Comparison of ENCODE assay signal across 8 cellular contexts in the genomic region with DNA sequence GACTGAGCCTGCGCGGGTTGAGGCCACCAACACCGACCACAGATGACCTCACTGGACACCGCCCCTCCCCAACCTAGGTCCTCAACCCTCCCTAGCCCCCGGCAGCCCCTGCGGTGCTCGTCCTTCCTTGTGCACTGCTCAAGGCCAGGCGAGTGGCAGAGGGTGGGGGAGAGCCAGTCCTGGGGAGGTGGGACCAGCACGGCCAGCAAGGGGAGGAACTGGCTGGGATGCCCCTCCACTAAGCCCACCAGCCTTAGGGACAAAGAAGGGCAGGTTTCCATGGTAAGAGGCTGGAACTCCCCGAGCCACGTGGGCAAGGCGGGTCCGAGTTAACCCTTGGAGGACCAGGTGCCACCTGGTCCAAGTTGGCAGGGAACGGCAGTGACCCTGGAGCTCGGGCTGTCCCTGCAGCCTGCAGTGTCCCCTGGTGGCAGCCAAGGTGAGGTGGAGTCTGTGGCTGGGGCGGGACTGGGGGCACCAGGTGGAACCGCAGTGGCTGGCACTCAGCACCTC. TPM values are rescaled to one million over a fixed set of nuclear protein-coding genes. Genes with fewer than 3 reads are reported as not detected.
DNase-seq lines count a peak whose midpoint lies in the region; ATAC-seq lines count a peak whose summit lies in the region.

No MANE protein-coding gene starts in this region.

- peaks cover 16% of the 10 kb centered on the region for H3K27me3 Mint-ChIP-seq in activated T-cell treated with anti-CD3 and anti-CD28 coated beads, Interleukin-2, amount 50 U/mL, for 72 hours (ENCODE audit: low read depth)
- peaks cover 4 to 9% (median 8%) of the 10 kb centered on the region in 3 donors for H3K27me3 Mint-ChIP-seq in immature natural killer cell (ENCODE audit: low read depth in 3 of 3)

- DNase-seq in NCI-H1436 (lab: John Stamatoyannopoulos, UW) (peak; percentile 44), NCI-H1436 treated with DMSO at 0.1 percent for 48 hours (lab: John Stamatoyannopoulos, UW) (no peak), NCI-H1092 (lab: John Stamatoyannopoulos, UW) (peak; percentile 70), left cardiac atrium (no peak), immature natural killer cell (no peak)
- peak; percentile 34 to 39 for DNase-seq in activated T-cell treated with anti-CD3 and anti-CD28 coated beads, Interleukin-2, amount 50 U/mL, for 72 hours
- peak; percentile 55 for DNase-seq in stimulated activated naive CD8-positive, alpha-beta T cell treated with anti-CD3 and anti-CD28 coated beads, Interleukin-15, Interleukin-2, amounts not matched to agents 100 U/mL and 50 U/mL, for 24 hours

- intact Hi-C loops in left cardiac atrium (cut with DNase I): loop anchor here in 1 of 2 donors (1.0 kb wide), 1 partner anchor 284 kb away; no protein-coding TSS in a partner anchor

- ATAC-seq in activated T-cell treated with anti-CD3 and anti-CD28 coated beads, Interleukin-2, amount 50 U/mL, for 72 hours (replicated peaks in 1 of 2): peak; percentile 49 to 62
- ATAC-seq in left cardiac atrium: peak; percentile 34 to 53
- ATAC-seq in stimulated activated naive CD8-positive, alpha-beta T cell treated with anti-CD3 and anti-CD28 coated beads, Interleukin-15, Interleukin-2, amounts not matched to agents 100 U/mL and 50 U/mL, for 24 hours: peak; percentile 40
- no peak for ATAC-seq in GM19351 (IDR thresholded peaks at IDR 0.05; ENCODE audit: unreplicated experiment)

- no peaks in the 10 kb centered on the region for H3K4me1 Mint-ChIP-seq in activated T-cell treated with anti-CD3 and anti-CD28 coated beads, Interleukin-2, amount 50 U/mL, for 72 hours (ENCODE audit: low read depth)
- peaks cover 9 to 10% of the 10 kb centered on the region in 2 donors for H3K4me1 Mint-ChIP-seq in immature natural killer cell

- no peaks in the 10 kb centered on the region for H3K9me3 Mint-ChIP-seq in activated T-cell treated with anti-CD3 and anti-CD28 coated beads, Interleukin-2, amount 50 U/mL, for 72 hours
- H3K9me3 Mint-ChIP-seq in immature natural killer cell: peaks cover 0 to 2% (median 0%) of the 10 kb centered on the region in 6 donors

- peaks cover 1 to 2% of the 10 kb centered on the region in 2 donors for H3K36me3 Mint-ChIP-seq in activated T-cell treated with anti-CD3 and anti-CD28 coated beads, Interleukin-2, amount 50 U/mL, for 72 hours (ENCODE audit: insufficient read depth in 2 of 2)
- peaks cover 0 to 4% (median 0%) of the 10 kb centered on the region in 3 donors for H3K36me3 Mint-ChIP-seq in immature natural killer cell

- no peak overlapping the region for H3K4me3 Mint-ChIP-seq in activated T-cell treated with anti-CD3 and anti-CD28 coated beads, Interleukin-2, amount 50 U/mL, for 72 hours
- H3K4me3 Mint-ChIP-seq in immature natural killer cell: no peak overlapping the region

- no peak overlapping the region for H3K27ac Mint-ChIP-seq in activated T-cell treated with anti-CD3 and anti-CD28 coated beads, Interleukin-2, amount 50 U/mL, for 72 hours
- H3K27ac Mint-ChIP-seq in immature natural killer cell: no peak overlapping the region

RNA-seq across cellular contexts. Expression of gene FSCN2, which starts 9.2 kb away (rescaled TPM):
- 1 to 10 TPM in 1 of 2 donors, under 1 TPM in 1; 0.95 to 1.8 TPM for total RNA-seq in activated T-cell treated with anti-CD3 and anti-CD28 coated beads, Interleukin-2, amount 50 U/mL, for 72 hours
- total RNA-seq in left cardiac atrium: under 1 TPM; 0.38 to 0.39 TPM
- polyA plus RNA-seq in immature natural killer cell: under 1 TPM in 1 of 3 donors, not detected in 2; 0.23 TPM

RNA-seq across cellular contexts. Expression of gene FAAP100, which starts 14.8 kb away (rescaled TPM):
- total RNA-seq in activated T-cell treated with anti-CD3 and anti-CD28 coated beads, Interleukin-2, amount 50 U/mL, for 72 hours: 10 to 100 TPM; 21.3 to 29.1 TPM
- total RNA-seq in left cardiac atrium: 10 to 100 TPM; 11.6 to 15.7 TPM
- polyA plus RNA-seq in immature natural killer cell: 10 to 100 TPM; 11.4 to 25.0 (median 14.5) TPM

RNA-seq across cellular contexts. Expression of gene ACTG1, which starts 24.8 kb away (rescaled TPM):
- total RNA-seq in activated T-cell treated with anti-CD3 and anti-CD28 coated beads, Interleukin-2, amount 50 U/mL, for 72 hours: 1,000 to 10,000 TPM; 3,862 to 3,966 TPM
- 1,000 to 10,000 TPM in 1 of 2 donors, 100 to 1,000 TPM in 1; 663 to 1,095 TPM for total RNA-seq in left cardiac atrium
- polyA plus RNA-seq in immature natural killer cell: 1,000 to 10,000 TPM; 1,637 to 3,074 (median 2,788) TPM

Comparison
In these comparisons a context has a peak if more than half of its experiments do, and no peak if none do; other contexts are left out.
1. DNase-seq: peak in NCI-H1436 (single experiment), NCI-H1092 (single experiment), activated T-cell treated with anti-CD3 and anti-CD28 coated beads, Interleukin-2, amount 50 U/mL, for 72 hours (2 of 2) and stimulated activated naive CD8-positive, alpha-beta T cell treated with anti-CD3 and anti-CD28 coated beads, Interleukin-15, Interleukin-2, amounts not matched to agents 100 U/mL and 50 U/mL, for 24 hours (single experiment); none in NCI-H1436 treated with DMSO at 0.1 percent for 48 hours (single experiment), left cardiac atrium (single experiment) and immature natural killer cell (0 of 3).